Comparison of ENCODE assay signal across 22 cellular contexts in genomic region chr9:127138444-127138843, GRCh38. TPM values are rescaled to one million over a fixed set of nuclear protein-coding genes. Genes with fewer than 3 reads are reported as not detected.
"Had no signal": no experiment of that assay in that cellular context is flagged by ENCODE, and none has a peak within 500 bp of the region (broad histone marks: within the 10 kb centered on the region; RNA-seq: fewer than 3 reads in every experiment).

No MANE protein-coding gene starts in this region.

- H3K4me3 ChIP-seq: dorsolateral prefrontal cortex, esophagus muscularis mucosa, gastroesophageal sphincter, left lung, lower lobe of right lung, pancreas, prostate gland, skin epidermis had no signal

- H3K27ac ChIP-seq: epithelial cell of prostate, esophagus muscularis mucosa, gastroesophageal sphincter, left lung, lower lobe of right lung, pancreas, prostate gland, skin epidermis had no signal

- ATAC-seq: gastroesophageal sphincter; left lung; lower lobe of right lung; naive thymus-derived CD4-positive, alpha-beta T cell; pancreas; sciatic nerve had no signal

- H3K9me3 ChIP-seq: esophagus muscularis mucosa, gastroesophageal sphincter, left lung, lower lobe of right lung, pancreas, prostate gland had no signal

- H3K36me3 ChIP-seq: esophagus muscularis mucosa, gastroesophageal sphincter, left lung, lower lobe of right lung, pancreas, prostate gland had no signal

- H3K27me3 ChIP-seq: dorsolateral prefrontal cortex, esophagus muscularis mucosa, gastroesophageal sphincter, left lung, pancreas had no signal

- DNase-seq: central memory CD4-positive, alpha-beta T cell; cortex of kidney; dorsolateral prefrontal cortex; effector memory CD4-positive, alpha-beta T cell; glutamatergic neuron; left lung; lower lobe of right lung; mesenchymal stem cell; naive thymus-derived CD4-positive, alpha-beta T cell; nucleus accumbens; retina; stimulated activated CD4-positive, alpha-beta T cell treated with anti-CD3 and anti-CD28 coated beads, Interleukin-2, amount 100 ng/mL, for 24 hours; stimulated activated CD4-positive, alpha-beta T cell treated with anti-CD3 and anti-CD28 coated beads, Interleukin-4, amount 100 ng/mL, for 4 hours; stimulated activated naive CD4-positive, alpha-beta T cell; trophoblast cell had no signal

RNA-seq across cellular contexts. Expression of gene ANGPTL2, which starts 16.0 kb away (rescaled TPM):
- total RNA-seq: naive thymus-derived CD4-positive, alpha-beta T cell had no signal
- polyA plus RNA-seq: naive thymus-derived CD4-positive, alpha-beta T cell had no signal
